ENCODE assay signal across 30 cellular contexts in genomic region chr4:183300070-183300469, GRCh38. TPM values are rescaled to one million over a fixed set of nuclear protein-coding genes. Genes with fewer than 3 reads are reported as not detected.
DNase-seq lines count a peak whose midpoint lies in the region; ATAC-seq and TF ChIP-seq lines count a peak whose summit lies in the region.
"Had no signal": no experiment of that assay in that cellular context is flagged by ENCODE, and none has a peak within 500 bp of the region (broad histone marks: within the 10 kb centered on the region; RNA-seq: fewer than 3 reads in every experiment).

No MANE protein-coding gene starts in this region.

- no peak overlapping the region for H3K4me3 Mint-ChIP-seq in T-helper 17 cell
- no peak overlapping the region for H3K4me3 Mint-ChIP-seq in immature natural killer cell
- H3K4me3 Mint-ChIP-seq: activated CD4-positive, alpha-beta memory T cell treated with anti-CD3 and anti-CD28 coated beads for 36 hours; naive thymus-derived CD4-positive, alpha-beta T cell had no signal

- no peak overlapping the region for H2BK12ac ChIP-seq in mesenchymal stem cell (ENCODE audit: low read length in 2 of 2)

- no peak overlapping the region for H3K4ac ChIP-seq in mesenchymal stem cell (ENCODE audit: low read depth in 1 of 2, low read length in 2 of 2)

- H3K9me3 Mint-ChIP-seq in immature natural killer cell: no peaks in the 10 kb centered on the region
- H3K9me3 Mint-ChIP-seq: activated CD4-positive, alpha-beta memory T cell treated with anti-CD3 and anti-CD28 coated beads for 36 hours; naive thymus-derived CD4-positive, alpha-beta T cell had no signal

- no peak overlapping the region for H3K18ac ChIP-seq in mesenchymal stem cell (ENCODE audit: low read depth in 1 of 2, low read length in 2 of 2)

- H3K9ac ChIP-seq in fibroblast of lung (ENCODE audit: insufficient read depth, low read length) (no peak overlapping the region), mesenchymal stem cell (ENCODE audit: low read length) (no peak overlapping the region)

- H2BK120ac ChIP-seq in mesenchymal stem cell (ENCODE audit: low read depth, low read length): no peak overlapping the region

- in situ Hi-C loops in GM13976 (cut with MboI; ENCODE audit: low sequenced_read_pairs, unreplicated experiment): no loop called here

- peaks cover 6% of the 10 kb centered on the region for H3K27me3 Mint-ChIP-seq in T-helper 17 cell
- H3K27me3 Mint-ChIP-seq in immature natural killer cell (ENCODE audit: low read depth in 3 of 3): peaks cover 0 to 3% (median 2%) of the 10 kb centered on the region in 3 donors
- H3K27me3 Mint-ChIP-seq: naive thymus-derived CD4-positive, alpha-beta T cell had no signal

- H3K23ac ChIP-seq in mesenchymal stem cell (ENCODE audit: low read length in 2 of 2): no peak overlapping the region

- H3K27ac Mint-ChIP-seq in T-helper 17 cell (peak overlapping the region; percentile 32), immature natural killer cell (no peak overlapping the region)
- H3K27ac Mint-ChIP-seq: activated CD4-positive, alpha-beta memory T cell treated with anti-CD3 and anti-CD28 coated beads for 36 hours; naive thymus-derived CD4-positive, alpha-beta T cell had no signal

- H2AFZ ChIP-seq in fibroblast of lung (ENCODE audit: low read length) (no peak overlapping the region), mesenchymal stem cell (ENCODE audit: low read depth, low read length) (no peak overlapping the region)

- H3K14ac ChIP-seq in mesenchymal stem cell (ENCODE audit: low read length in 2 of 2): no peak overlapping the region

- H3K27ac ChIP-seq in fibroblast of lung (ENCODE audit: insufficient read depth, low read length): no peak overlapping the region
- H3K27ac ChIP-seq in mesenchymal stem cell (ENCODE audit: low read length, poor library complexity, severe bottlenecking): no peak overlapping the region
- H3K27ac ChIP-seq: C4-2B, tibial nerve had no signal

- no peaks in the 10 kb centered on the region for H3K27me3 ChIP-seq in fibroblast of lung (ENCODE audit: control insufficient read depth, insufficient read depth, low read length)
- H3K27me3 ChIP-seq in mesenchymal stem cell (ENCODE audit: control insufficient read depth in 1 of 2, insufficient read depth in 1 of 2, low read length in 2 of 2): no peaks in the 10 kb centered on the region
- H3K27me3 ChIP-seq: tibial nerve had no signal

- H4K91ac ChIP-seq in mesenchymal stem cell (ENCODE audit: low read length): no peak overlapping the region

- H3K4me1 ChIP-seq in fibroblast of lung (ENCODE audit: control insufficient read depth, extremely low read depth, insufficient read depth, low read length): no peaks in the 10 kb centered on the region
- no peaks in the 10 kb centered on the region for H3K4me1 ChIP-seq in mesenchymal stem cell (ENCODE audit: control insufficient read depth, insufficient read depth, low read depth, low read length)
- H3K4me1 ChIP-seq: tibial nerve had no signal

- H3K4me1 Mint-ChIP-seq in T-helper 17 cell (peaks cover 5% of the 10 kb centered on the region), immature natural killer cell (no peaks in the 10 kb centered on the region)
- H3K4me1 Mint-ChIP-seq: naive thymus-derived CD4-positive, alpha-beta T cell had no signal

- H3K79me1 ChIP-seq in mesenchymal stem cell (replicated peaks; ENCODE audit: low read length, poor library complexity, severe bottlenecking): peaks cover 8% of the 10 kb centered on the region

- H4K20me1 ChIP-seq in fibroblast of lung (ENCODE audit: control insufficient read depth, extremely low read depth, insufficient read depth, low read length): no peaks in the 10 kb centered on the region

- no peak for ATAC-seq in T-helper 17 cell
- ATAC-seq: HCT116; naive thymus-derived CD4-positive, alpha-beta T cell; stimulated activated naive CD8-positive, alpha-beta T cell treated with anti-CD3 and anti-CD28 coated beads, Interleukin-15, Interleukin-2, amounts not matched to agents 100 U/mL and 50 U/mL, for 24 hours had no signal

- no peaks in the 10 kb centered on the region for H3K79me2 ChIP-seq in fibroblast of lung (ENCODE audit: control insufficient read depth, insufficient read depth, low read length)

- H4K8ac ChIP-seq in mesenchymal stem cell (ENCODE audit: low read length): no peak overlapping the region

- peak; percentile 6 for DNase-seq in ELR (ENCODE audit: low read depth)
- no peak for DNase-seq in T-helper 17 cell
- DNase-seq in fibroblast of lung (ENCODE audit: low read depth in 2 of 2): peak; percentile 12 to 78
- DNase-seq in mesenchymal stem cell: peak; percentile 35
- DNase-seq in GM13976 (ENCODE audit: low spot score): no peak
- DNase-seq in immature natural killer cell: no peak
- DNase-seq in NCI-H2029 (lab: John Stamatoyannopoulos, UW): no peak
- no peak for DNase-seq in NCI-H1694 treated with DMSO at 0.1 percent for 48 hours (lab: John Stamatoyannopoulos, UW)
- DNase-seq: activated CD4-positive, alpha-beta memory T cell treated with anti-CD3 and anti-CD28 coated beads for 36 hours; activated CD4-positive, CD25-positive, alpha-beta regulatory T cell; activated effector memory CD4-positive, alpha-beta T cell treated with anti-CD3 and anti-CD28 coated beads, Interleukin-2, amount 50 U/mL, for 16 hours; caudate nucleus; erythroblast; GDM1; kidney glomerular epithelial cell; MV-4-11; naive thymus-derived CD4-positive, alpha-beta T cell; NCI-H1694; NCI-H774; Right ventricle myocardium superior; stimulated activated CD4-positive, alpha-beta T cell treated with anti-CD3 and anti-CD28 coated beads, Interleukin-4, amount 100 ng/mL, for 24 hours; stimulated activated naive CD8-positive, alpha-beta T cell treated with anti-CD3 and anti-CD28 coated beads, Interleukin-15, Interleukin-2, amounts not matched to agents 100 U/mL and 50 U/mL, for 24 hours; T1000 had no signal

- no peak overlapping the region for H3K4me3 ChIP-seq in fibroblast of lung (replicated peaks in 1 of 4; ENCODE audit: control extremely low read depth in 1 of 4, insufficient read depth in 1 of 4, low read depth in 3 of 4, low read length in 4 of 4)
- no peak overlapping the region for H3K4me3 ChIP-seq in mesenchymal stem cell (ENCODE audit: insufficient read depth in 1 of 2, low read depth in 1 of 2, low read length in 2 of 2)
- H3K4me3 ChIP-seq: tibial nerve had no signal

- H2BK15ac ChIP-seq in mesenchymal stem cell (ENCODE audit: low read depth, poor library complexity, severe bottlenecking): no peak overlapping the region

- no peak for TF ChIP-seq CTCF in fibroblast of lung (conservative IDR thresholded peaks at IDR 0.05 in 1 of 2, IDR thresholded peaks at IDR 0.05 in 1 of 2; ENCODE audit: low read depth in 1 of 2, low read length in 2 of 2)
- TF ChIP-seq CTCF in GM13976 (IDR thresholded peaks at IDR 0.05; ENCODE audit: borderline replicate concordance, control extremely low read depth, extremely low read depth, insufficient read depth, missing control alignments): no peak

- no peak overlapping the region for H3K4me2 ChIP-seq in fibroblast of lung (ENCODE audit: extremely low read depth, insufficient read depth, low read length)
- H3K4me2 ChIP-seq in mesenchymal stem cell (ENCODE audit: low read length, poor library complexity, severe bottlenecking): no peak overlapping the region

- H2AK5ac ChIP-seq in mesenchymal stem cell (ENCODE audit: low read length, severe bottlenecking): no peak overlapping the region

- H3K36me3 Mint-ChIP-seq in T-helper 17 cell (ENCODE audit: low read depth) (peaks cover 4% of the 10 kb centered on the region), immature natural killer cell (peaks cover 0 to 12% (median 5%) of the 10 kb centered on the region in 3 donors)
- H3K36me3 Mint-ChIP-seq: activated CD4-positive, alpha-beta memory T cell treated with anti-CD3 and anti-CD28 coated beads for 36 hours had no signal

- no peak overlapping the region for H2BK5ac ChIP-seq in mesenchymal stem cell (ENCODE audit: low read depth, low read length, poor library complexity, severe bottlenecking)

- WGBS in mesenchymal stem cell: 83% methylated on average over 6 of the region's 6 CpGs

- H3K36me3 ChIP-seq in fibroblast of lung (ENCODE audit: control insufficient read depth, insufficient read depth, low read length) (no peaks in the 10 kb centered on the region), mesenchymal stem cell (ENCODE audit: control insufficient read depth in 1 of 2, insufficient read depth in 2 of 2, low read depth in 1 of 2, low read length in 2 of 2) (peaks cover 18 to 36% of the 10 kb centered on the region in 2 experiments)

- H3K9me3 ChIP-seq in T-helper 17 cell (ENCODE audit: control insufficient read depth, low read length, poor library complexity, severe bottlenecking) (no peaks in the 10 kb centered on the region), fibroblast of lung (ENCODE audit: control insufficient read depth, insufficient read depth, low read depth, low read length) (no peaks in the 10 kb centered on the region), mesenchymal stem cell (ENCODE audit: control insufficient read depth, low read length) (no peaks in the 10 kb centered on the region)
- H3K9me3 ChIP-seq: tibial nerve had no signal

RNA-seq across cellular contexts. Expression of gene CLDN22, which starts 20.0 kb away (rescaled TPM):
- total RNA-seq in T-helper 17 cell (not detected), fibroblast of lung (under 0.01 TPM in 1 of 2 replicates, not detected in the other)
- polyA plus RNA-seq in fibroblast of lung (not detected in 2 replicates), immature natural killer cell (under 1 TPM in 1 of 3 donors, not detected in 2; 0.52 TPM)
- 0.05 TPM in 1 of 2 replicates, not detected in the other for polyA plus RNA-seq in fibroblast of lung (2012)
- not detected in 2 replicates for polyA minus RNA-seq in fibroblast of lung (ENCODE audit: low replicate concordance)
- 0.03 TPM for polyA plus RNA-seq in mesenchymal stem cell (2013, experiment 1 of 2)
- not detected for polyA plus RNA-seq in mesenchymal stem cell (2013, experiment 2 of 2)
- total RNA-seq: activated CD4-positive, alpha-beta memory T cell treated with anti-CD3 and anti-CD28 coated beads for 36 hours; mesenteric fat pad; naive thymus-derived CD4-positive, alpha-beta T cell; OCI-LY7; omental fat pad; renal cortical epithelial cell; Right ventricle myocardium superior; tibial nerve had no signal
- polyA plus RNA-seq: naive thymus-derived CD4-positive, alpha-beta T cell had no signal

RNA-seq across cellular contexts. Expression of gene CLDN24, which starts 22.2 kb away (rescaled TPM):
- total RNA-seq in T-helper 17 cell (not detected), fibroblast of lung (not detected in 2 replicates)
- polyA plus RNA-seq in fibroblast of lung (not detected in 2 replicates), immature natural killer cell (not detected)
- polyA plus RNA-seq in fibroblast of lung (2012): not detected in 2 replicates
- not detected in 2 replicates for polyA minus RNA-seq in fibroblast of lung (ENCODE audit: low replicate concordance)
- not detected for polyA plus RNA-seq in mesenchymal stem cell (2013, experiment 1 of 2)
- polyA plus RNA-seq in mesenchymal stem cell (2013, experiment 2 of 2): not detected
- total RNA-seq: activated CD4-positive, alpha-beta memory T cell treated with anti-CD3 and anti-CD28 coated beads for 36 hours; mesenteric fat pad; naive thymus-derived CD4-positive, alpha-beta T cell; OCI-LY7; omental fat pad; renal cortical epithelial cell; Right ventricle myocardium superior; tibial nerve had no signal
- polyA plus RNA-seq: naive thymus-derived CD4-positive, alpha-beta T cell had no signal

Comparison
In these comparisons a context has a peak if more than half of its experiments do, and no peak if none do; other contexts are left out.
1. DNase-seq: peak in ELR (single experiment), fibroblast of lung (2 of 2) and mesenchymal stem cell (single experiment); none in T-helper 17 cell (0 of 3), GM13976 (single experiment), immature natural killer cell (0 of 3), NCI-H2029 (single experiment) and NCI-H1694 treated with DMSO at 0.1 percent for 48 hours (single experiment).